19 cellular contexts compared by ENCODE assay signal in the genomic region with DNA sequence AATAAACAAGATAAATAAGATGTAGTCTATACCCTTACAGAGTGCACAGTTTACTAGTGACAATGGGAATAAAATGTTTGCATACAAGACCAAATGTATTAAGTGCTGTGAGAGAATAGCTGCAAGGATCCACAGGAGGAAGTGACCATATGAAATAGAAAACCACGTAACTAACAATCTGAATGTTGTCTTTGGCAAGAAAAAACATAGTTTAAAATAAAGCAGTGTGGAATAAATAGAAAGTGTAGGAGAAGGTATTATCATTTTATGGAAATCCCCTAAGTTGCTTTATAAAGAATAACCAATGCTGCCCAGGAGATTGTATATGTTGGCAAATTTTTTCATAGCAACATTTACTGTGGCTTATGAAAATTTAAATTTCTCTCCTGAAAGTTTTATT.
"Had no signal": no experiment of that assay in that cellular context is flagged by ENCODE, and none has a peak within 500 bp of the region (broad histone marks: within the 10 kb centered on the region; RNA-seq: fewer than 3 reads in every experiment).

No MANE protein-coding gene starts in this region.

- H3K27me3 ChIP-seq: neutrophil, right atrium auricular region, upper lobe of left lung had no signal

- H3K27ac Mint-ChIP-seq: activated naive CD8-positive, alpha-beta T cell treated with anti-CD3 and anti-CD28 coated beads for 36 hours; dendritic cell treated with granulocyte-macrophage colony-stimulating factor and Interleukin-4, amounts not matched to agents 40 ng/mL and 50 ng/mL, for 4 days; effector memory CD8-positive, alpha-beta T cell; immature natural killer cell; naive B cell; stimulated activated naive B cell treated with anti-CD40 and anti-IgM and Interleukin-4, amounts not matched to agents 10 μg/mL and 1 μg/mL and 100 μg/mL, for 72 hours had no signal

- H3K9me3 ChIP-seq: neutrophil, right atrium auricular region, upper lobe of left lung had no signal

- H3K36me3 ChIP-seq: neutrophil, right atrium auricular region, upper lobe of left lung had no signal

- H3K4me3 ChIP-seq: lung, right atrium auricular region, upper lobe of left lung had no signal

- H3K36me3 Mint-ChIP-seq: activated naive CD8-positive, alpha-beta T cell treated with anti-CD3 and anti-CD28 coated beads for 36 hours; immature natural killer cell; naive B cell; stimulated activated naive B cell treated with anti-CD40 and anti-IgM and Interleukin-4, amounts not matched to agents 10 μg/mL and 1 μg/mL and 100 μg/mL, for 72 hours had no signal

- H3K27me3 Mint-ChIP-seq: activated naive CD8-positive, alpha-beta T cell treated with anti-CD3 and anti-CD28 coated beads for 36 hours; central memory CD8-positive, alpha-beta T cell; dendritic cell treated with granulocyte-macrophage colony-stimulating factor and Interleukin-4, amounts not matched to agents 40 ng/mL and 50 ng/mL, for 4 days; effector memory CD8-positive, alpha-beta T cell; naive B cell; stimulated activated naive B cell treated with anti-CD40 and anti-IgM and Interleukin-4, amounts not matched to agents 10 μg/mL and 1 μg/mL and 100 μg/mL, for 72 hours had no signal

- DNase-seq: activated gamma-delta T cell treated with Interleukin-2 at 50 U/mL for 16 hours; activated naive CD8-positive, alpha-beta T cell treated with anti-CD3 and anti-CD28 coated beads for 36 hours; activated T-cell treated with anti-CD3 and anti-CD28 coated beads, Interleukin-2, amount 50 U/mL, for 1 hour; anterior cingulate cortex; effector memory CD8-positive, alpha-beta T cell; erythroblast; immature natural killer cell; left cardiac atrium; naive B cell; posterior cingulate gyrus; stimulated activated CD4-positive, alpha-beta T cell treated with anti-CD3 and anti-CD28 coated beads, Interleukin-2, amount 100 ng/mL, for 24 hours; stimulated activated naive B cell treated with anti-CD40 and anti-IgM and Interleukin-4, amounts not matched to agents 10 μg/mL and 1 μg/mL and 100 μg/mL, for 72 hours; upper lobe of left lung had no signal

- H3K4me1 Mint-ChIP-seq: activated naive CD8-positive, alpha-beta T cell treated with anti-CD3 and anti-CD28 coated beads for 36 hours; central memory CD8-positive, alpha-beta T cell; immature natural killer cell; naive B cell; stimulated activated naive B cell treated with anti-CD40 and anti-IgM and Interleukin-4, amounts not matched to agents 10 μg/mL and 1 μg/mL and 100 μg/mL, for 72 hours had no signal

- H3K9me3 Mint-ChIP-seq: activated naive CD8-positive, alpha-beta T cell treated with anti-CD3 and anti-CD28 coated beads for 36 hours; dendritic cell treated with granulocyte-macrophage colony-stimulating factor and Interleukin-4, amounts not matched to agents 40 ng/mL and 50 ng/mL, for 4 days had no signal

- H3K4me3 Mint-ChIP-seq: activated naive CD8-positive, alpha-beta T cell treated with anti-CD3 and anti-CD28 coated beads for 36 hours; central memory CD8-positive, alpha-beta T cell; dendritic cell treated with granulocyte-macrophage colony-stimulating factor and Interleukin-4, amounts not matched to agents 40 ng/mL and 50 ng/mL, for 4 days; effector memory CD8-positive, alpha-beta T cell; immature natural killer cell; naive B cell; stimulated activated naive B cell treated with anti-CD40 and anti-IgM and Interleukin-4, amounts not matched to agents 10 μg/mL and 1 μg/mL and 100 μg/mL, for 72 hours had no signal

- H3K27ac ChIP-seq: neutrophil, right atrium auricular region, upper lobe of left lung had no signal

- H3K4me1 ChIP-seq: upper lobe of left lung had no signal

- ATAC-seq: activated CD4-positive, CD25-positive, alpha-beta regulatory T cell treated with anti-CD3 and anti-CD28 coated beads, Interleukin-2, amount 50 U/mL, for 24 hours; effector memory CD8-positive, alpha-beta T cell; left cardiac atrium; stimulated activated naive B cell treated with anti-CD40 and anti-IgM and Interleukin-4, amounts not matched to agents 10 μg/mL and 1 μg/mL and 100 μg/mL, for 72 hours had no signal
